10 cellular contexts compared by ENCODE assay signal in the genomic region with DNA sequence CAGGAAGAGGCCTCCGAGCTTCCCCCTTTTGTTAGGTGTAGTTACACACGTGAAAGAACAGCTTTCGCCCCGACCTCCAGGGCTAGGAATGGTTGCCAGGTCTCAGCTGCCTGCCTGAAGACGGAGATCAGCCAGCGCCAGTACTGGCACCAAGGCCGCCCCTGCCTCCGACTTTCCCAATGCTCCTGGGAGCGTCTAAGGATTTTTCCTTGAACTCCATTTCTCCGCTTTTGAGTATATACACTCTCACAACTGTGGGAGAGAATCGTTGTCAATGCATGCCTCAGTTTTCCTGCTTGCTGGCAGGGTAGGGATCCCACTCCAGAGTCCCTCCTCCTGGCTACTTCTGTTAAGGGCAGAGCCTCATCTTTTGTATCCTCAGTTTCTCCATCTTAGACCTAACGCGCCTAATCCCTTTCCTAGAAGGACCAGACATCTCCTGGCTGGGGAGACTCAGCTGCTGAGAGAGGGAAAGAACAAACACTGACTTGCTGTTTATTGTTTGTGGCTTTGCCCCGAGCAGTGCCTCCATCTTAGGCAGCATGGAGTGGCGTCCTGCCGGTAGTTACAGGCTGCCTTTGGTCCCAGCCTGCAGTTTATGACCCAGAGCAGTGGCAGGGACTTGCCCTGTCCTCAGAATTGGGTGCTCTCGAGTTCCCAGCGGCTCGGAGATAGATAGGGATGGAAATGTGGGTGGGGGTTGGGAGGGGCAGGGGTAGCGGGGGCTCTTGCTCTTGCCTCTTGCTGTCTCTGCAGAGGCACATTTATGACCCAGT. TPM values are rescaled to one million over a fixed set of nuclear protein-coding genes. Genes with fewer than 3 reads are reported as not detected.
DNase-seq lines count a peak whose midpoint lies in the region; ATAC-seq and TF ChIP-seq lines count a peak whose summit lies in the region.
"Had no signal": no experiment of that assay in that cellular context is flagged by ENCODE, and none has a peak within 500 bp of the region (broad histone marks: within the 10 kb centered on the region; RNA-seq: fewer than 3 reads in every experiment).

No MANE protein-coding gene starts in this region.

- H3K9me3 ChIP-seq in adipocyte (ENCODE audit: control insufficient read depth, low read length) (peaks cover 6% of the 10 kb centered on the region), gastrocnemius medialis (no peaks in the 10 kb centered on the region), body of pancreas (no peaks in the 10 kb centered on the region)
- H3K9me3 ChIP-seq in naive thymus-derived CD4-positive, alpha-beta T cell (ENCODE audit: control insufficient read depth in 2 of 3, low read length in 3 of 3) = no peaks in the 10 kb centered on the region

- in situ Hi-C loops in gastrocnemius medialis (cut with MboI; ENCODE audit: low sequenced_read_pairs in 4 of 4) = no loop called here

- peaks cover 14% of the 10 kb centered on the region for H3K27me3 ChIP-seq in BJ (ENCODE audit: control insufficient read depth, insufficient read depth, low read length)
- H3K27me3 ChIP-seq in adipocyte (replicated peaks; ENCODE audit: control insufficient read depth, insufficient read depth, low read length) = peaks cover 68% of the 10 kb centered on the region
- H3K27me3 ChIP-seq in naive thymus-derived CD4-positive, alpha-beta T cell (ENCODE audit: control insufficient read depth in 2 of 2, insufficient read depth in 2 of 2, low read length in 2 of 2) = peaks cover 3 to 7% of the 10 kb centered on the region in 2 donors
- H3K27me3 ChIP-seq in gastrocnemius medialis = peaks cover 84 to 98% (median 91%) of the 10 kb centered on the region in 3 donors
- peaks cover 0 to 66% of the 10 kb centered on the region in 2 donors for H3K27me3 ChIP-seq in body of pancreas

- peaks cover 14% of the 10 kb centered on the region for H3K4me1 ChIP-seq in adipocyte (ENCODE audit: control insufficient read depth, insufficient read depth, low read length)
- H3K4me1 ChIP-seq in naive thymus-derived CD4-positive, alpha-beta T cell (ENCODE audit: control insufficient read depth in 2 of 2, insufficient read depth in 2 of 2, low read length in 2 of 2) = peaks cover 5% of the 10 kb centered on the region in 2 donors
- peaks cover 15 to 35% of the 10 kb centered on the region in 2 donors for H3K4me1 ChIP-seq in gastrocnemius medialis
- peaks cover 48% of the 10 kb centered on the region for H3K4me1 ChIP-seq in body of pancreas

- peaks cover 0 to 9% (median 0%) of the 10 kb centered on the region in 5 donors for H3K36me3 Mint-ChIP-seq in naive thymus-derived CD4-positive, alpha-beta T cell

- POLR2A ChIA-PET in BJ (lab: Charles Lee) = no interaction called here
- POLR2A ChIA-PET in naive thymus-derived CD4-positive, alpha-beta T cell (lab: Charles Lee) = no interaction called here

- H3K27ac ChIP-seq in naive thymus-derived CD4-positive, alpha-beta T cell (ENCODE audit: low read depth, low read length) = no peak overlapping the region
- H3K27ac ChIP-seq in gastrocnemius medialis (no peak overlapping the region), body of pancreas (no peak overlapping the region)
- H3K27ac ChIP-seq: KMS-11 had no signal

- H3K4me3 ChIP-seq in BJ (ENCODE audit: low read depth, low read length) (peak overlapping the region; percentile 45), adipocyte (ENCODE audit: low read length) (no peak overlapping the region), gastrocnemius medialis (peak overlapping the region in 2 of 4 donors; percentile 48 to 60), body of pancreas (no peak overlapping the region)
- peak overlapping the region; percentile 57 for H3K4me3 ChIP-seq in naive thymus-derived CD4-positive, alpha-beta T cell (ENCODE audit: low read length)

- peaks cover 75 to 96% (median 81%) of the 10 kb centered on the region in 5 donors for H3K27me3 Mint-ChIP-seq in naive thymus-derived CD4-positive, alpha-beta T cell

- DNase-seq in BJ (ENCODE audit: low read depth) (no peak), GM20000 (ENCODE audit: low spot score) (peak; percentile 45), adipocyte (ENCODE audit: low read depth) (peak; percentile 57), gastrocnemius medialis (no peak), DMS 273 (lab: John Stamatoyannopoulos, UW; ENCODE audit: unreplicated experiment) (no peak), body of pancreas (no peak)
- DNase-seq in naive thymus-derived CD4-positive, alpha-beta T cell = no peak
- DNase-seq: nucleus accumbens had no signal

- no peak overlapping the region for H3K27ac Mint-ChIP-seq in naive thymus-derived CD4-positive, alpha-beta T cell

- H3K36me3 ChIP-seq in BJ (ENCODE audit: control insufficient read depth, insufficient read depth, low read length) (no peaks in the 10 kb centered on the region), adipocyte (ENCODE audit: control insufficient read depth, insufficient read depth, low read length, severe bottlenecking) (no peaks in the 10 kb centered on the region), gastrocnemius medialis (no peaks in the 10 kb centered on the region), body of pancreas (replicated peaks in 1 of 2; ENCODE audit: insufficient read depth in 1 of 2, low read depth in 2 of 2) (no peaks in the 10 kb centered on the region)
- no peaks in the 10 kb centered on the region for H3K36me3 ChIP-seq in naive thymus-derived CD4-positive, alpha-beta T cell (ENCODE audit: control insufficient read depth in 2 of 3, insufficient read depth in 3 of 3, low read length in 3 of 3)

- H3K9me3 Mint-ChIP-seq in naive thymus-derived CD4-positive, alpha-beta T cell = peaks cover 0 to 5% (median 0%) of the 10 kb centered on the region in 11 donors

- peak overlapping the region; percentile 65 to 90 (median 84) for H3K4me3 Mint-ChIP-seq in naive thymus-derived CD4-positive, alpha-beta T cell

- TF ChIP-seq POLR2A in gastrocnemius medialis (IDR thresholded peaks at IDR 0.05) (no peak), body of pancreas (IDR thresholded peaks at IDR 0.05) (no peak)

- no peak overlapping the region for H3K9ac ChIP-seq in adipocyte (ENCODE audit: low read length)
- H3K9ac ChIP-seq: KMS-11 had no signal

- ATAC-seq in naive thymus-derived CD4-positive, alpha-beta T cell = no peak
- no peak for ATAC-seq in gastrocnemius medialis
- no peak for ATAC-seq in GM19397 (IDR thresholded peaks at IDR 0.05; ENCODE audit: unreplicated experiment)
- ATAC-seq in body of pancreas = no peak

- H3K4me1 Mint-ChIP-seq in naive thymus-derived CD4-positive, alpha-beta T cell = peaks cover 20 to 42% (median 35%) of the 10 kb centered on the region in 7 donors

- TF ChIP-seq CTCF in BJ (IDR thresholded peaks at IDR 0.05; ENCODE audit: insufficient read depth, low read depth, low read length) (no peak), GM20000 (IDR thresholded peaks at IDR 0.05; ENCODE audit: extremely low read depth, missing control alignments) (no peak), gastrocnemius medialis (IDR thresholded peaks at IDR 0.05 in 4 of 5, conservative IDR thresholded peaks at IDR 0.05 in 1 of 5) (no peak), body of pancreas (IDR thresholded peaks at IDR 0.05) (no peak)

- CTCF ChIA-PET in BJ (lab: Yijun Ruan, JAX) = interaction anchor here (1.1 to 1.3 kb wide), 2 partner anchors 8 to 173 kb away, joined by 3 read pairs; no protein-coding TSS in a partner anchor
- CTCF ChIA-PET in naive thymus-derived CD4-positive, alpha-beta T cell (lab: Charles Lee) = no interaction called here

- WGBS in body of pancreas, 2 donors = 49 to 55% methylated on average over 18 to 19 of the region's 20 CpGs

- intact Hi-C loops in naive thymus-derived CD4-positive, alpha-beta T cell (cut with micrococcal nuclease) = loop anchor here in 1 of 2 donors (10.0 kb wide), 1 partner anchor 212 kb away; the partner anchor contains the start of gene EXT2
- intact Hi-C loops in gastrocnemius medialis (cut with DNase I; ENCODE audit: low total_unique reads) (no loop called here), body of pancreas (cut with DNase I) (no loop called here)

RNA-seq across cellular contexts. Expression of gene ALX4, which starts 3.3 kb away (rescaled TPM):
- polyA plus RNA-seq in BJ (2011; rRNA removed) = 1.3 and 2.2 TPM in 2 replicates
- 2.2 and 2.6 TPM in 2 replicates for polyA minus RNA-seq in BJ (2011; rRNA and poly(A)+ RNA removed)
- not detected for total RNA-seq in naive thymus-derived CD4-positive, alpha-beta T cell
- polyA plus RNA-seq in naive thymus-derived CD4-positive, alpha-beta T cell = under 1 TPM in 1 of 2 donors, not detected in 1; 0.04 TPM
- under 1 TPM in 2 of 4 donors, not detected in 2; 0.07 to 0.12 TPM for total RNA-seq in gastrocnemius medialis
- not detected for total RNA-seq in body of pancreas

Comparison
In these comparisons a context has a peak if more than half of its experiments do, and no peak if none do; other contexts are left out.
1. DNase-seq: peak in GM20000 (single experiment) and adipocyte (single experiment); none in BJ (single experiment), naive thymus-derived CD4-positive, alpha-beta T cell (0 of 9), gastrocnemius medialis (0 of 2), DMS 273 (single experiment) and body of pancreas (0 of 4).
2. H3K4me3 ChIP-seq: peak in BJ (single experiment) and naive thymus-derived CD4-positive, alpha-beta T cell (single experiment); none in adipocyte (single experiment) and body of pancreas (0 of 2).